ENCODE assay signal across 28 cellular contexts in the genomic region with DNA sequence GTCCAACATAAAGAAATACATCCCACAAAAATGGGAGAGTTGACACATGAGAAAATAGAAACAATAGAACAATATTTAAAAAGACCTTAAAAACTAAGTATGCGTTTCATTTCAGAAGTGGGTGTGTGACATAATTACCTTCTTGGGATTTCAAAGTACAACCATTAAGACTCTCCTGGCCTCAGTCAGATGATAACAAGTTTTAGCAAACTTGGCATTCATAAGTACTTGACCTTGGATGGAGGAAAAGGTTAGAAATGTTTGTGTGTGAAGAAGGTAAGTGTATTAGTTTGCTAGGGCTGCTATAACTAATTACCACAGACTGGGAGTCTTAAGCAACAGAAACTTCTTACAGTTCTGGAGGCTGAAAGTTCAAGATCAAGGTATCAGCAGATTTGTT. TPM values are rescaled to one million over a fixed set of nuclear protein-coding genes. Genes with fewer than 3 reads are reported as not detected.
"Had no signal": no experiment of that assay in that cellular context is flagged by ENCODE, and none has a peak within 500 bp of the region (broad histone marks: within the 10 kb centered on the region; RNA-seq: fewer than 3 reads in every experiment).

No MANE protein-coding gene starts in this region.

- H3K4me1 ChIP-seq: SJSA1 had no signal

- H3K9me3 ChIP-seq: Peyer's patch, SJSA1 had no signal

- H3K9ac ChIP-seq: KMS-11 had no signal

- ATAC-seq: K562, Right ventricle myocardium inferior had no signal

- DNase-seq: Kasumi-1; MM.1S; NCI-H1048; NCI-H1105; NCI-H1417; NCI-H146; NCI-H1694 treated with DMSO at 0.1 percent for 48 hours; NCI-H1930; NCI-H2081; NCI-H2107; NCI-H2227 treated with DMSO at 0.1 percent for 48 hours; NCI-H524; NCI-H526 treated with DMSO at 0.1 percent for 48 hours; NCI-H748 treated with DMSO at 0.1 percent for 48 hours; NK-92 treated with Interleukin-12 subunit alpha and Interleukin-12 subunit beta, amount 100 ng/mL, for 24 hours; OCI-M1; PC-9; Peyer's patch; SIG-M5 had no signal

- H2AFZ ChIP-seq: PC-9 had no signal

- H3K27me3 ChIP-seq: Peyer's patch, SJSA1 had no signal

- H3K4me3 ChIP-seq: K562, PC-9, Peyer's patch, SJSA1, SK-N-MC had no signal

- H3K27ac ChIP-seq: KMS-11, PC-9, SJSA1, SK-N-MC had no signal

- FAIRE-seq: K562 had no signal

- H3K4me2 ChIP-seq: KMS-11, PC-9 had no signal

- H3K36me3 ChIP-seq: Peyer's patch, SJSA1 had no signal

RNA-seq across cellular contexts. Expression of a gene that starts 4.9 kb away (rescaled TPM):
- polyA plus RNA-seq: IgD-negative memory B cell had no signal

RNA-seq across cellular contexts. Expression of a gene that starts 14.5 kb away (rescaled TPM):
- total RNA-seq: K562, M059J, NCI-H460, PC-9, Peyer's patch, Right ventricle myocardium inferior, RPMI7951, SJSA1 had no signal
- polyA plus RNA-seq: IgD-negative memory B cell, K562 had no signal

RNA-seq across cellular contexts. Expression of a gene that starts 42.2 kb away (rescaled TPM):
- total RNA-seq: M059J had no signal
